In the genomic region with DNA sequence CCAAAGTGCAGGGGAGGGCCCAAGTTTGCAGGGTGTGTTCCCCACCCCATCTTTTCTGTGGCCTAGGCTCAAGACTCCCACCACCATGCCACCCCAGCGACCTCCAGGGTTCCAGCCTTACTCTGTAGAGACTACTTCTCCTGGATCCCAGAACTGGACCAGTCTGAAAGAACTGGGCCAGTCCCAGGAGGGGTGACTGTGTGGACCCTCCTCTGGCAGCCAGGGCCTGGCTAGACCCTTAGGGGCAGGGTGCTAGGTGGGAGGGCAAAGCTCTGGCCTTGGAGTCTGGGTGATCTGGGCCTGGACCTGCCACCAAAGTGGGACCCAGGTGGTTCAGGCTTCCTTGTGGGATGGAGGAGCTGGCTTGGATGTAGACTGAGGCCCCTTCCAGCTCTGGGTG, we compare ENCODE assay signal across 30 cellular contexts. TPM values are rescaled to one million over a fixed set of nuclear protein-coding genes. Genes with fewer than 3 reads are reported as not detected.
A peak's percentile ranks its signal among the peaks of the same experiment; 100 is the strongest.
DNase-seq lines count a peak whose midpoint lies in the region; ATAC-seq lines count a peak whose summit lies in the region.
"Had no signal": no experiment of that assay in that cellular context is flagged by ENCODE, and none has a peak within 500 bp of the region (broad histone marks: within the 10 kb centered on the region; RNA-seq: fewer than 3 reads in every experiment).

No MANE protein-coding gene starts in this region.

- H2AFZ ChIP-seq in mesenchymal stem cell (ENCODE audit: low read depth, low read length), result no peak overlapping the region

- H2BK5ac ChIP-seq in mesenchymal stem cell (ENCODE audit: low read depth, low read length, poor library complexity, severe bottlenecking), result no peak overlapping the region

- H2BK15ac ChIP-seq in mesenchymal stem cell (ENCODE audit: low read depth, poor library complexity, severe bottlenecking), result no peak overlapping the region

- H3K18ac ChIP-seq in mesenchymal stem cell (ENCODE audit: low read depth in 1 of 2, low read length in 2 of 2), result peak overlapping the region in 1 of 2 experiments; percentile 29

- H3K36me3 ChIP-seq in H7 (replicated peaks; ENCODE audit: control insufficient read depth, insufficient read depth, low read length) (no peaks in the 10 kb centered on the region), mesenchymal stem cell (ENCODE audit: control insufficient read depth in 1 of 2, insufficient read depth in 2 of 2, low read depth in 1 of 2, low read length in 2 of 2) (no peaks in the 10 kb centered on the region)
- H3K36me3 ChIP-seq: BLaER1, esophagus muscularis mucosa, right lobe of liver, SJSA1 had no signal

- H3K4me3 ChIP-seq in H7 (ENCODE audit: insufficient read depth, low read depth, low read length), result no peak overlapping the region
- H3K4me3 ChIP-seq in mesenchymal stem cell (ENCODE audit: insufficient read depth in 1 of 2, low read depth in 1 of 2, low read length in 2 of 2), result no peak overlapping the region
- H3K4me3 ChIP-seq: BLaER1, esophagus muscularis mucosa, right lobe of liver, SJSA1 had no signal

- H3K9ac ChIP-seq in mesenchymal stem cell (ENCODE audit: low read length), result no peak overlapping the region
- H3K9ac ChIP-seq: BLaER1 had no signal

- no peaks in the 10 kb centered on the region for H3K9me3 Mint-ChIP-seq in stimulated activated naive B cell treated with anti-CD40 and anti-IgM and Interleukin-4, amounts not matched to agents 10 μg/mL and 1 μg/mL and 100 μg/mL, for 72 hours
- no peaks in the 10 kb centered on the region for H3K9me3 Mint-ChIP-seq in activated naive CD4-positive, alpha-beta T cell treated with anti-CD3 and anti-CD28 coated beads for 36 hours
- H3K9me3 Mint-ChIP-seq: activated CD8-positive, alpha-beta T cell treated with anti-CD3 and anti-CD28 coated beads for 36 hours; IgD-negative memory B cell had no signal

- DNase-seq in H7 (peak; percentile 14), mesenchymal stem cell (no peak), C1 segment of cervical spinal cord (lab: John Stamatoyannopoulos, UW) (no peak)
- DNase-seq in activated CD8-positive, alpha-beta memory T cell treated with anti-CD3 and anti-CD28 coated beads, Interleukin-2, amount 50 U/mL, for 48 hours, result peak; percentile 41
- DNase-seq in stimulated activated CD8-positive, alpha-beta memory T cell treated with anti-CD3 and anti-CD28 coated beads, Interleukin-4, amount 100 ng/mL, for 48 hours, result peak; percentile 14
- no peak for DNase-seq in stimulated activated naive B cell treated with anti-CD40 and anti-IgM and Interleukin-4, amounts not matched to agents 10 μg/mL and 1 μg/mL and 100 μg/mL, for 72 hours
- no peak for DNase-seq in activated naive CD4-positive, alpha-beta T cell treated with anti-CD3 and anti-CD28 coated beads for 36 hours
- DNase-seq: activated CD4-positive, alpha-beta T cell treated with anti-CD3 and anti-CD28 coated beads for 36 hours; activated CD8-positive, alpha-beta T cell treated with anti-CD3 and anti-CD28 coated beads for 36 hours; activated effector memory CD4-positive, alpha-beta T cell treated with Interleukin-2 at 50 U/mL for 16 hours; central memory CD4-positive, alpha-beta T cell; dermis blood vessel endothelial cell; DMS53; foreskin fibroblast; stimulated activated CD4-positive, alpha-beta T cell treated with anti-CD3 and anti-CD28 coated beads, Interleukin-2, amount 100 ng/mL, for 48 hours; T-helper 9 cell; trophoblast cell had no signal

- H3K27ac ChIP-seq in mesenchymal stem cell (ENCODE audit: low read length, poor library complexity, severe bottlenecking), result no peak overlapping the region
- H3K27ac ChIP-seq: BLaER1, esophagus muscularis mucosa, right lobe of liver, SJSA1 had no signal

- no peak overlapping the region for H2BK120ac ChIP-seq in mesenchymal stem cell (ENCODE audit: low read depth, low read length)

- H4K91ac ChIP-seq in mesenchymal stem cell (ENCODE audit: low read length), result peak overlapping the region; percentile 64

- no peaks in the 10 kb centered on the region for H3K27me3 ChIP-seq in H7 (ENCODE audit: control insufficient read depth, insufficient read depth, low read length)
- peaks cover 0 to 31% of the 10 kb centered on the region in 2 experiments for H3K27me3 ChIP-seq in mesenchymal stem cell (ENCODE audit: control insufficient read depth in 1 of 2, insufficient read depth in 1 of 2, low read length in 2 of 2)
- H3K27me3 ChIP-seq: BLaER1, right lobe of liver, SJSA1 had no signal

- intact Hi-C loops in activated naive CD4-positive, alpha-beta T cell treated with anti-CD3 and anti-CD28 coated beads for 36 hours (cut with micrococcal nuclease), result no loop called here

- no peaks in the 10 kb centered on the region for H3K4me1 ChIP-seq in mesenchymal stem cell (ENCODE audit: control insufficient read depth, insufficient read depth, low read depth, low read length)
- H3K4me1 ChIP-seq: BLaER1, esophagus muscularis mucosa, right lobe of liver had no signal

- no peaks in the 10 kb centered on the region for H3K9me3 ChIP-seq in mesenchymal stem cell (ENCODE audit: control insufficient read depth, low read length)
- H3K9me3 ChIP-seq: BLaER1, esophagus muscularis mucosa, right lobe of liver, SJSA1 had no signal

- H2AK5ac ChIP-seq in mesenchymal stem cell (ENCODE audit: low read length, severe bottlenecking), result no peak overlapping the region

- no peak for ATAC-seq in stimulated activated naive B cell treated with anti-CD40 and anti-IgM and Interleukin-4, amounts not matched to agents 10 μg/mL and 1 μg/mL and 100 μg/mL, for 72 hours (replicated peaks)
- ATAC-seq in HG03378 (IDR thresholded peaks at IDR 0.05; ENCODE audit: unreplicated experiment), result no peak
- ATAC-seq: activated CD4-positive, alpha-beta T cell treated with anti-CD3 and anti-CD28 coated beads for 36 hours; activated CD8-positive, alpha-beta T cell treated with anti-CD3 and anti-CD28 coated beads for 36 hours had no signal

- H3K27ac Mint-ChIP-seq in stimulated activated naive B cell treated with anti-CD40 and anti-IgM and Interleukin-4, amounts not matched to agents 10 μg/mL and 1 μg/mL and 100 μg/mL, for 72 hours, result no peak overlapping the region
- H3K27ac Mint-ChIP-seq in activated naive CD4-positive, alpha-beta T cell treated with anti-CD3 and anti-CD28 coated beads for 36 hours, result no peak overlapping the region
- H3K27ac Mint-ChIP-seq: activated CD4-positive, alpha-beta T cell treated with anti-CD3 and anti-CD28 coated beads for 36 hours; activated CD8-positive, alpha-beta T cell treated with anti-CD3 and anti-CD28 coated beads for 36 hours; activated naive CD8-positive, alpha-beta T cell had no signal

- no peaks in the 10 kb centered on the region for H3K79me1 ChIP-seq in mesenchymal stem cell (replicated peaks; ENCODE audit: low read length, poor library complexity, severe bottlenecking)

- no peak overlapping the region for H3K23ac ChIP-seq in mesenchymal stem cell (ENCODE audit: low read length in 2 of 2)

- H4K8ac ChIP-seq in mesenchymal stem cell (ENCODE audit: low read length), result peak overlapping the region; percentile 73

- CTCF ChIA-PET in activated naive CD4-positive, alpha-beta T cell treated with anti-CD3 and anti-CD28 coated beads for 36 hours (lab: Charles Lee), result no interaction called here

- H3K4ac ChIP-seq in mesenchymal stem cell (ENCODE audit: low read depth in 1 of 2, low read length in 2 of 2), result no peak overlapping the region

- H3K36me3 Mint-ChIP-seq in stimulated activated naive B cell treated with anti-CD40 and anti-IgM and Interleukin-4, amounts not matched to agents 10 μg/mL and 1 μg/mL and 100 μg/mL, for 72 hours, result no peaks in the 10 kb centered on the region
- no peaks in the 10 kb centered on the region for H3K36me3 Mint-ChIP-seq in activated naive CD4-positive, alpha-beta T cell treated with anti-CD3 and anti-CD28 coated beads for 36 hours (ENCODE audit: low read depth)
- H3K36me3 Mint-ChIP-seq: activated naive CD8-positive, alpha-beta T cell; IgD-negative memory B cell had no signal

- no peaks in the 10 kb centered on the region for H3K4me1 Mint-ChIP-seq in stimulated activated naive B cell treated with anti-CD40 and anti-IgM and Interleukin-4, amounts not matched to agents 10 μg/mL and 1 μg/mL and 100 μg/mL, for 72 hours
- H3K4me1 Mint-ChIP-seq in activated naive CD4-positive, alpha-beta T cell treated with anti-CD3 and anti-CD28 coated beads for 36 hours (ENCODE audit: low read depth), result no peaks in the 10 kb centered on the region
- H3K4me1 Mint-ChIP-seq: activated CD4-positive, alpha-beta T cell treated with anti-CD3 and anti-CD28 coated beads for 36 hours; IgD-negative memory B cell had no signal

- 100% methylated on average over 1 of the region's 1 CpG for WGBS in mesenchymal stem cell

- peaks cover 10 to 19% of the 10 kb centered on the region in 2 donors for H3K27me3 Mint-ChIP-seq in stimulated activated naive B cell treated with anti-CD40 and anti-IgM and Interleukin-4, amounts not matched to agents 10 μg/mL and 1 μg/mL and 100 μg/mL, for 72 hours
- no peaks in the 10 kb centered on the region for H3K27me3 Mint-ChIP-seq in activated naive CD4-positive, alpha-beta T cell treated with anti-CD3 and anti-CD28 coated beads for 36 hours (ENCODE audit: low read depth)

- H2BK12ac ChIP-seq in mesenchymal stem cell (ENCODE audit: low read length in 2 of 2), result peak overlapping the region; percentile 15 to 71

- H3K4me3 Mint-ChIP-seq in stimulated activated naive B cell treated with anti-CD40 and anti-IgM and Interleukin-4, amounts not matched to agents 10 μg/mL and 1 μg/mL and 100 μg/mL, for 72 hours, result no peak overlapping the region
- no peak overlapping the region for H3K4me3 Mint-ChIP-seq in activated naive CD4-positive, alpha-beta T cell treated with anti-CD3 and anti-CD28 coated beads for 36 hours
- H3K4me3 Mint-ChIP-seq: activated CD4-positive, alpha-beta T cell treated with anti-CD3 and anti-CD28 coated beads for 36 hours; activated CD8-positive, alpha-beta T cell treated with anti-CD3 and anti-CD28 coated beads for 36 hours; activated naive CD8-positive, alpha-beta T cell had no signal

- H3K4me2 ChIP-seq in mesenchymal stem cell (ENCODE audit: low read length, poor library complexity, severe bottlenecking), result no peak overlapping the region
- H3K4me2 ChIP-seq: BLaER1 had no signal

- peak overlapping the region in 1 of 2 experiments; percentile 68 for H3K14ac ChIP-seq in mesenchymal stem cell (ENCODE audit: low read length in 2 of 2)

RNA-seq across cellular contexts. Expression of a gene that starts 41.8 kb away (rescaled TPM):
- not detected in 2 replicates for total RNA-seq in H7 (2014; rRNA removed; shearing (Covaris generic))
- polyA plus RNA-seq in mesenchymal stem cell (2013, experiment 1 of 2), result not detected
- not detected for polyA plus RNA-seq in mesenchymal stem cell (2013, experiment 2 of 2)
- total RNA-seq in activated naive CD4-positive, alpha-beta T cell treated with anti-CD3 and anti-CD28 coated beads for 36 hours, result not detected
- total RNA-seq: activated CD4-positive, alpha-beta T cell treated with anti-CD3 and anti-CD28 coated beads for 36 hours; activated CD8-positive, alpha-beta T cell treated with anti-CD3 and anti-CD28 coated beads for 36 hours; aorta; dermis blood vessel endothelial cell; esophagus muscularis mucosa; HT-29; NCI-H460; right lobe of liver; RPMI7951 had no signal
- polyA plus RNA-seq: AG04450, aorta, neural cell had no signal

Comparison
In these comparisons a context has a peak if more than half of its experiments do, and no peak if none do; other contexts are left out.
1. DNase-seq: peak in H7 (single experiment), activated CD8-positive, alpha-beta memory T cell treated with anti-CD3 and anti-CD28 coated beads, Interleukin-2, amount 50 U/mL, for 48 hours (single experiment) and stimulated activated CD8-positive, alpha-beta memory T cell treated with anti-CD3 and anti-CD28 coated beads, Interleukin-4, amount 100 ng/mL, for 48 hours (single experiment); none in mesenchymal stem cell (single experiment), stimulated activated naive B cell treated with anti-CD40 and anti-IgM and Interleukin-4, amounts not matched to agents 10 μg/mL and 1 μg/mL and 100 μg/mL, for 72 hours (single experiment), activated naive CD4-positive, alpha-beta T cell treated with anti-CD3 and anti-CD28 coated beads for 36 hours (single experiment) and C1 segment of cervical spinal cord (0 of 14).